ENCODE assay signal across 27 cellular contexts in genomic region chrX:44080083-44080482, GRCh38.
"Had no signal": no experiment of that assay in that cellular context is flagged by ENCODE, and none has a peak within 500 bp of the region (broad histone marks: within the 10 kb centered on the region; RNA-seq: fewer than 3 reads in every experiment).

No MANE protein-coding gene starts in this region.

- H3K36me3 Mint-ChIP-seq: natural killer cell; neural progenitor cell; stimulated activated memory B cell treated with anti-CD40 and anti-IgM and Interleukin-4, amounts not matched to agents 10 μg/mL and 1 μg/mL and 100 μg/mL, for 72 hours had no signal

- H2AFZ ChIP-seq: neural progenitor cell had no signal

- H3K27me3 ChIP-seq: esophagus squamous epithelium, neural progenitor cell, right atrium auricular region, upper lobe of left lung had no signal

- DNase-seq: activated CD4-positive, alpha-beta T cell treated with anti-CD3 and anti-CD28 coated beads for 4 hours; activated CD4-positive, alpha-beta T cell treated with anti-CD3 and anti-CD28 coated beads, Interleukin-2, amount 50 U/mL, for 4 hours; activated CD4-positive, CD25-positive, alpha-beta regulatory T cell; activated naive CD4-positive, alpha-beta T cell; activated T-cell treated with anti-CD3 and anti-CD28 coated beads for 4 hours; activated T-cell treated with anti-CD3 and anti-CD28 coated beads, Interleukin-2, amount 50 U/mL, for 72 hours; effector CD8-positive, alpha-beta T cell; esophagus squamous epithelium; foreskin melanocyte; left ventricle myocardium inferior; mesendoderm; natural killer cell; occipital lobe; stimulated activated CD4-positive, alpha-beta T cell treated with anti-CD3 and anti-CD28 coated beads, Interleukin-1b, Interleukin-23, amount 100 ng/mL, for 48 hours; stimulated activated CD4-positive, alpha-beta T cell treated with anti-CD3 and anti-CD28 coated beads, Interleukin-4, amount 100 ng/mL, for 4 hours; stimulated activated CD8-positive, alpha-beta memory T cell treated with anti-CD3 and anti-CD28 coated beads, Interleukin-4, amount 100 ng/mL, for 48 hours; stimulated activated naive CD8-positive, alpha-beta T cell treated with anti-CD3 and anti-CD28 coated beads, Interleukin-15, amount 100 ng/mL, for 72 hours; substantia nigra; T-helper 9 cell; upper lobe of left lung had no signal

- H3K27me3 Mint-ChIP-seq: stimulated activated naive CD8-positive, alpha-beta T cell treated with anti-CD3 and anti-CD28 coated beads, Interleukin-15, amount 100 ng/mL, for 72 hours had no signal

- H3K4me1 Mint-ChIP-seq: central memory CD8-positive, alpha-beta T cell; neural progenitor cell; stimulated activated memory B cell treated with anti-CD40 and anti-IgM and Interleukin-4, amounts not matched to agents 10 μg/mL and 1 μg/mL and 100 μg/mL, for 72 hours; stimulated activated naive CD8-positive, alpha-beta T cell treated with anti-CD3 and anti-CD28 coated beads, Interleukin-15, amount 100 ng/mL, for 72 hours had no signal

- H3K4me2 ChIP-seq: neural progenitor cell, smooth muscle cell had no signal

- H3K9ac ChIP-seq: neural progenitor cell had no signal

- H3K27ac Mint-ChIP-seq: activated naive CD4-positive, alpha-beta T cell treated with anti-CD3 and anti-CD28 coated beads, Interleukin-2, amount 50 U/mL, for 72 hours; activated T-cell treated with anti-CD3 and anti-CD28 coated beads, Interleukin-2, amount 50 U/mL, for 72 hours; natural killer cell; neural progenitor cell; stimulated activated memory B cell treated with anti-CD40 and anti-IgM and Interleukin-4, amounts not matched to agents 10 μg/mL and 1 μg/mL and 100 μg/mL, for 72 hours; stimulated activated naive CD8-positive, alpha-beta T cell treated with anti-CD3 and anti-CD28 coated beads, Interleukin-15, amount 100 ng/mL, for 72 hours had no signal

- H3K27ac ChIP-seq: epithelial cell of prostate, esophagus squamous epithelium, left ventricle myocardium inferior, neural progenitor cell, right atrium auricular region, upper lobe of left lung had no signal

- H3K9me3 ChIP-seq: esophagus squamous epithelium, left ventricle myocardium inferior had no signal

- H3K4me1 ChIP-seq: esophagus squamous epithelium, left ventricle myocardium inferior, neural progenitor cell, right atrium auricular region, upper lobe of left lung had no signal

- H3K9me3 Mint-ChIP-seq: central memory CD8-positive, alpha-beta T cell; natural killer cell had no signal

- H3K4me3 Mint-ChIP-seq: activated T-cell treated with anti-CD3 and anti-CD28 coated beads, Interleukin-2, amount 50 U/mL, for 72 hours; central memory CD8-positive, alpha-beta T cell; natural killer cell; neural progenitor cell; stimulated activated memory B cell treated with anti-CD40 and anti-IgM and Interleukin-4, amounts not matched to agents 10 μg/mL and 1 μg/mL and 100 μg/mL, for 72 hours; stimulated activated naive CD8-positive, alpha-beta T cell treated with anti-CD3 and anti-CD28 coated beads, Interleukin-15, amount 100 ng/mL, for 72 hours had no signal
